Comparison of ENCODE assay signal across 2 cellular contexts in genomic region chr6:166955865-166956443, GRCh38.
TF ChIP-seq lines count a peak whose summit lies in the region.

No MANE protein-coding gene starts in this region.

TF ChIP-seq in A549, 52 proteins besides CTCF, POLR2A, EP300 and RAD21 (continued from another document):
- peak; percentile 44; the same call in 1 of the 2 replicates for TF ChIP-seq REST (IDR thresholded peaks at IDR 0.05)

TF ChIP-seq in endothelial cell of umbilical vein, 7 proteins besides CTCF, POLR2A, EP300 and RAD21 (continued from another document):
- TF ChIP-seq JUN (IDR thresholded peaks at IDR 0.05; ENCODE audit: borderline replicate concordance, insufficient read depth, insufficient read length, low read depth): no peak
